In genomic region chr3:150035910-150036661, GRCh38 we compare ENCODE assay signal across 16 cellular contexts.
A peak's percentile ranks its signal among the peaks of the same experiment; 100 is the strongest.
DNase-seq lines count a peak whose midpoint lies in the region; ATAC-seq and TF ChIP-seq lines count a peak whose summit lies in the region.
"Had no signal": no experiment of that assay in that cellular context is flagged by ENCODE, and none has a peak within 500 bp of the region (broad histone marks: within the 10 kb centered on the region; RNA-seq: fewer than 3 reads in every experiment).

No MANE protein-coding gene starts in this region.

- no peaks in the 10 kb centered on the region for H3K79me2 ChIP-seq in trophoblast cell (ENCODE audit: control insufficient read depth, insufficient read depth, low read length, poor library complexity)

- H2AFZ ChIP-seq in trophoblast cell (ENCODE audit: insufficient read depth, low read length, poor library complexity), result no peak overlapping the region

- H2BK120ac ChIP-seq in trophoblast cell (ENCODE audit: insufficient read depth, low read length, poor library complexity), result no peak overlapping the region

- H4K8ac ChIP-seq in trophoblast cell (ENCODE audit: low read depth, low read length), result no peak overlapping the region

- H3K4me2 ChIP-seq in trophoblast cell (ENCODE audit: low read length), result no peak overlapping the region
- H3K4me2 ChIP-seq: SK-N-SH had no signal

- H2BK12ac ChIP-seq in trophoblast cell (ENCODE audit: low read length), result no peak overlapping the region

- 88 to 93% methylated on average over 9 of the region's 9 CpGs for WGBS in lung, 2 donors
- WGBS in trophoblast cell (ENCODE audit: extremely low coverage, insufficient coverage, insufficient read length), result no CpG with 5 or more reads among the region's 9 CpGs

- intact Hi-C loops in gastrocnemius medialis (cut with DNase I; ENCODE audit: low total_unique reads), result loop anchor here (1.0 to 5.0 kb wide), 5 partner anchors 25 to 146 kb away; no protein-coding TSS in a partner anchor
- intact Hi-C loops in colonic mucosa (cut with DNase I), result no loop called here

- H3K27ac ChIP-seq in lung (ENCODE audit: low read depth in 1 of 2, low read length in 1 of 2) (no peak overlapping the region), gastrocnemius medialis (peak overlapping the region; percentile 91 to 98 (median 94)), trophoblast cell (ENCODE audit: low read depth, low read length) (no peak overlapping the region), colonic mucosa (no peak overlapping the region)

- H2AK5ac ChIP-seq in trophoblast cell (ENCODE audit: low read length), result no peak overlapping the region

- H3K36me3 ChIP-seq in lung (ENCODE audit: control insufficient read depth in 2 of 2, insufficient read depth in 2 of 2, low read length in 2 of 2), result no peaks in the 10 kb centered on the region
- H3K36me3 ChIP-seq in gastrocnemius medialis, result no peaks in the 10 kb centered on the region
- H3K36me3 ChIP-seq in trophoblast cell (ENCODE audit: control insufficient read depth in 1 of 2, insufficient read depth in 2 of 2, low read length in 2 of 2), result no peaks in the 10 kb centered on the region
- no peaks in the 10 kb centered on the region for H3K36me3 ChIP-seq in colonic mucosa

- ATAC-seq in lung (ENCODE audit: insufficient read depth, low FRiP score), result no peak
- peak; percentile 90 to 92 for ATAC-seq in gastrocnemius medialis
- no peak for ATAC-seq in HG03135 (IDR thresholded peaks at IDR 0.05; ENCODE audit: unreplicated experiment)
- ATAC-seq in GM18519 (IDR thresholded peaks at IDR 0.05; ENCODE audit: low FRiP score, unreplicated experiment), result no peak

- no peak for TF ChIP-seq CTCF in lung (IDR thresholded peaks at IDR 0.05; ENCODE audit: control extremely low read depth, extremely low read depth)
- TF ChIP-seq CTCF in gastrocnemius medialis (IDR thresholded peaks at IDR 0.05 in 4 of 5, conservative IDR thresholded peaks at IDR 0.05 in 1 of 5), result no peak
- TF ChIP-seq CTCF in colonic mucosa (IDR thresholded peaks at IDR 0.05), result no peak

- no peak overlapping the region for H4K12ac ChIP-seq in trophoblast cell (ENCODE audit: low read depth, low read length)

- H3K27me3 ChIP-seq in lung (ENCODE audit: control insufficient read depth, insufficient read depth), result no peaks in the 10 kb centered on the region
- no peaks in the 10 kb centered on the region for H3K27me3 ChIP-seq in gastrocnemius medialis
- H3K27me3 ChIP-seq in trophoblast cell (ENCODE audit: insufficient read depth, low read length), result no peaks in the 10 kb centered on the region
- H3K27me3 ChIP-seq in colonic mucosa, result no peaks in the 10 kb centered on the region

- no peak overlapping the region for H3K9ac ChIP-seq in trophoblast cell (ENCODE audit: low read length)
- H3K9ac ChIP-seq in colonic mucosa (ENCODE audit: low read depth in 2 of 2, low read length in 2 of 2), result no peak overlapping the region
- H3K9ac ChIP-seq: SK-N-SH had no signal

- H2BK5ac ChIP-seq in trophoblast cell (ENCODE audit: low read depth, low read length, poor library complexity), result no peak overlapping the region

- no peak overlapping the region for H3K14ac ChIP-seq in trophoblast cell (ENCODE audit: low read length)

- no peaks in the 10 kb centered on the region for H3K79me1 ChIP-seq in trophoblast cell (ENCODE audit: low read length)

- peak in 1 of 2 donors; percentile 7 for TF ChIP-seq POLR2A in gastrocnemius medialis (IDR thresholded peaks at IDR 0.05)

- H4K91ac ChIP-seq in trophoblast cell (ENCODE audit: low read depth, low read length), result no peak overlapping the region

- H3K4me1 ChIP-seq in lung (ENCODE audit: control insufficient read depth in 2 of 2, insufficient read depth in 2 of 2, low read length in 2 of 2), result no peaks in the 10 kb centered on the region
- peaks cover 17 to 31% of the 10 kb centered on the region in 2 donors for H3K4me1 ChIP-seq in gastrocnemius medialis
- no peaks in the 10 kb centered on the region for H3K4me1 ChIP-seq in trophoblast cell (ENCODE audit: control insufficient read depth in 1 of 2, insufficient read depth in 2 of 2, low read length in 2 of 2)
- no peaks in the 10 kb centered on the region for H3K4me1 ChIP-seq in colonic mucosa

- H3K4me3 ChIP-seq in lung (no peak overlapping the region), gastrocnemius medialis (peak overlapping the region; percentile 18 to 46 (median 28)), trophoblast cell (ENCODE audit: low read depth, low read length) (no peak overlapping the region), colonic mucosa (no peak overlapping the region)

- H3K9me3 ChIP-seq in lung (ENCODE audit: control insufficient read depth in 2 of 2, insufficient read depth in 1 of 2, low read length in 1 of 2) (peaks cover 0 to 2% of the 10 kb centered on the region in 2 donors), gastrocnemius medialis (no peaks in the 10 kb centered on the region), trophoblast cell (ENCODE audit: insufficient read depth, low read depth, low read length) (no peaks in the 10 kb centered on the region), colonic mucosa (no peaks in the 10 kb centered on the region)
- H3K9me3 ChIP-seq: SK-N-SH had no signal

- DNase-seq in NCI-H82 treated with DMSO at 0.1 percent for 48 hours (lab: John Stamatoyannopoulos, UW; ENCODE audit: unreplicated experiment), result peak; percentile 37
- DNase-seq in cerebellar cortex (ENCODE audit: low spot score), result peak; percentile 23
- peak; percentile 11 for DNase-seq in lung (ENCODE audit: low spot score)
- DNase-seq in gastrocnemius medialis, result peak; percentile 84 to 86
- no peak for DNase-seq in trophoblast cell
- DNase-seq in colonic mucosa, result no peak
- DNase-seq: ACHN, AML-193, HCEC 1CT, NCI-H1105 treated with DMSO at 0.1 percent for 48 hours, NCI-H187, NCI-H748 treated with DMSO at 0.1 percent for 48 hours, Right ventricle myocardium superior, SK-N-SH had no signal

- no peak overlapping the region for H3K18ac ChIP-seq in trophoblast cell (ENCODE audit: low read length)

- in situ Hi-C loops in gastrocnemius medialis (cut with MboI; ENCODE audit: low sequenced_read_pairs in 4 of 4), result loop anchor here in 1 of 4 donors (10.0 kb wide), 1 partner anchor 59 kb away; no protein-coding TSS in a partner anchor

- H3K23ac ChIP-seq in trophoblast cell (ENCODE audit: low read length), result no peak overlapping the region

- H3K4ac ChIP-seq in trophoblast cell (ENCODE audit: low read depth, low read length), result no peak overlapping the region

Comparison
In these comparisons a context has a peak if more than half of its experiments do, and no peak if none do; other contexts are left out.
1. DNase-seq: peak in NCI-H82 treated with DMSO at 0.1 percent for 48 hours (single experiment), cerebellar cortex (single experiment), lung (single experiment) and gastrocnemius medialis (2 of 2); none in trophoblast cell (0 of 2) and colonic mucosa (single experiment).
2. ATAC-seq: peak in gastrocnemius medialis (2 of 2); none in lung (single experiment), HG03135 (single experiment) and GM18519 (single experiment).
3. H3K27ac ChIP-seq: peak in gastrocnemius medialis (4 of 4); none in lung (0 of 2), trophoblast cell (single experiment) and colonic mucosa (single experiment).
4. H3K4me3 ChIP-seq: peak in gastrocnemius medialis (4 of 4); none in lung (single experiment), trophoblast cell (single experiment) and colonic mucosa (single experiment).